In the genomic region with DNA sequence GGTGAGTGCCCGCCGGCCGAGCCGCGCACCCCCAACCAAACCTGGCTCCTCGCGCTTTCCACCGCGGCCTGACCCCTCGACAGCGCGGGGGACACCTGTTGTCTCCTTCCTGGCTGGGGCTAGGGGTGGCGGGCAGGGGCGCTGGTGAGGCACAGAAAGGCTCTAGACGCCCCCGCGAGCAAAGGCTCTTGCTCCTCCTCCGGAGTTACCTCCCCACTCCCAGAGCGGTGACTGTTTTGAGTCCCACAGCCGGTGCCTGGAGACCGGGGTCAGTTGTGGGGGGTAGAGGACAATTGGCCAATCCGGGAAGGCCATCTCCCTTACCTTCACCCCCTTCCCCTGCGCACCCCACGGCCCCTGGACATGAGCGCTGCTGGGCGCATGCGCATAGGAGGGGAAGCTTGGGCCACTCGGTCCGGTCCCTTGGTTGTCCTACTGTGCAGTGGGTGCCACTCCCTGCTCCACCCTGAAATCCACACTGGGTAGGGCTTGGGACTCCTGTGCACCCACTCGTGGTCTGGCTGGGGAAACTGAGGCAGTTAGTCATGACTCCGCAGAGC, we compare ENCODE assay signal across 11 cellular contexts. TPM values are rescaled to one million over a fixed set of nuclear protein-coding genes. Genes with fewer than 3 reads are reported as not detected.
DNase-seq lines count a peak whose midpoint lies in the region; ATAC-seq, FAIRE-seq and TF ChIP-seq lines count a peak whose summit lies in the region.
"Had no signal": no experiment of that assay in that cellular context is flagged by ENCODE, and none has a peak within 500 bp of the region (broad histone marks: within the 10 kb centered on the region; RNA-seq: fewer than 3 reads in every experiment).

No MANE protein-coding gene starts in this region.

- POLR2A ChIA-PET in H1 (lab: Charles Lee; ENCODE audit: partially characterized antibody): interaction anchor here (0.8 kb wide), 1 partner anchor 12 kb away, joined by 3 read pairs; no protein-coding TSS in a partner anchor

- no peak overlapping the region; the same call in 1 of the 2 replicates for H2BK12ac ChIP-seq in H1 (ENCODE audit: low read depth, low read length)

- H3F3A ChIP-seq in Loucy (ENCODE audit: low read depth): no peaks in the 10 kb centered on the region

- peak overlapping the region; percentile 29 for H4K91ac ChIP-seq in H1 (replicated peaks; ENCODE audit: insufficient read length, low read length)

- H3K4me3 ChIP-seq in Loucy (ENCODE audit: low read length, poor library complexity, severe bottlenecking) (peak overlapping the region; percentile 67), H1 (ENCODE audit: extremely low read depth in 1 of 4, insufficient read depth in 2 of 4, low read depth in 3 of 4, low read length in 4 of 4) (peak overlapping the region; percentile 47 to 76 (median 60)), mucosa of rectum (ENCODE audit: low read length in 2 of 2) (peak overlapping the region; percentile 56 to 62), Karpas-422 (ENCODE audit: low read length) (no peak overlapping the region)

- TF ChIP-seq POLR2A in H1 (IDR thresholded peaks at IDR 0.05; ENCODE audit: control extremely low read depth in 1 of 2, low read depth in 2 of 2, low read length in 2 of 2): no peak

- H3K9me2 ChIP-seq in Loucy (replicated peaks; ENCODE audit: low read depth, low read length) (no peaks in the 10 kb centered on the region), Karpas-422 (replicated peaks; ENCODE audit: insufficient read depth, low read length) (no peaks in the 10 kb centered on the region)

- H3K27ac Mint-ChIP-seq in endothelial cell (ENCODE audit: unreplicated experiment): no peak overlapping the region
- H3K27ac Mint-ChIP-seq: IgD-negative memory B cell; naive thymus-derived CD8-positive, alpha-beta T cell had no signal

- H4K8ac ChIP-seq in H1 (ENCODE audit: extremely low read depth, insufficient read depth, low read length): peak overlapping the region; percentile 77

- H3K4me3 Mint-ChIP-seq in endothelial cell (ENCODE audit: unreplicated experiment): no peak overlapping the region

- no peaks in the 10 kb centered on the region for H3K79me1 ChIP-seq in H1 (ENCODE audit: low read depth, low read length)

- H3K23ac ChIP-seq in H1 (ENCODE audit: insufficient read length): no peak overlapping the region

- H3K27me3 ChIP-seq in Loucy (ENCODE audit: insufficient read depth, low read length, poor library complexity, severe bottlenecking) (no peaks in the 10 kb centered on the region), H1 (replicated peaks in 1 of 4; ENCODE audit: control insufficient read depth in 3 of 4, extremely low read depth in 1 of 4, insufficient read depth in 3 of 4, low read length in 3 of 4) (peaks cover 0 to 16% (median 11%) of the 10 kb centered on the region in 4 experiments; a peak in 5 of 7 replicates), mucosa of rectum (ENCODE audit: control insufficient read depth in 2 of 2, insufficient read depth in 2 of 2, low read length in 2 of 2) (peaks cover 4 to 5% of the 10 kb centered on the region in 2 donors), Karpas-422 (ENCODE audit: low read length) (no peaks in the 10 kb centered on the region)

- no peak overlapping the region for H2BK120ac ChIP-seq in H1 (replicated peaks; ENCODE audit: low read depth, low read length)

- H3K9me3 ChIP-seq in Loucy (ENCODE audit: insufficient read depth, low read depth, low read length) (no peaks in the 10 kb centered on the region), H1 (ENCODE audit: insufficient read depth in 2 of 2, low read depth in 1 of 2, low read length in 1 of 2) (no peaks in the 10 kb centered on the region), mucosa of rectum (ENCODE audit: control insufficient read depth in 2 of 2, low read length in 2 of 2) (no peaks in the 10 kb centered on the region), Karpas-422 (ENCODE audit: low read length) (no peaks in the 10 kb centered on the region)

- H4K5ac ChIP-seq in H1 (ENCODE audit: insufficient read length, low read depth, low read length): peak overlapping the region; percentile 55

- H4K20me1 ChIP-seq in Loucy (ENCODE audit: insufficient read depth, low read length, poor library complexity, severe bottlenecking) (no peaks in the 10 kb centered on the region), H1 (replicated peaks in 1 of 2; ENCODE audit: control insufficient read depth in 1 of 2, insufficient read depth in 2 of 2, low read length in 2 of 2) (no peaks in the 10 kb centered on the region), Karpas-422 (ENCODE audit: insufficient read depth, low read depth, low read length) (no peaks in the 10 kb centered on the region)

- peaks cover 57% of the 10 kb centered on the region for H3K4me1 ChIP-seq in Loucy (ENCODE audit: insufficient read depth, low read length, poor library complexity, severe bottlenecking)
- peaks cover 0 to 18% (median 10%) of the 10 kb centered on the region in 4 experiments; a peak in 6 of 7 replicates for H3K4me1 ChIP-seq in H1 (replicated peaks in 1 of 4; ENCODE audit: control insufficient read depth in 3 of 4, insufficient read depth in 4 of 4, low read length in 3 of 4)
- peaks cover 14% of the 10 kb centered on the region in 2 donors for H3K4me1 ChIP-seq in mucosa of rectum (ENCODE audit: control insufficient read depth in 2 of 2, insufficient read depth in 2 of 2, low read length in 2 of 2)
- no peaks in the 10 kb centered on the region for H3K4me1 ChIP-seq in Karpas-422 (ENCODE audit: low read length)

- no peak for FAIRE-seq in H1 (lab: Jason Lieb, UNC)
- FAIRE-seq: G401.6 had no signal

- H3K4me1 Mint-ChIP-seq in endothelial cell (ENCODE audit: unreplicated experiment): peaks cover 8% of the 10 kb centered on the region

- 23% methylated on average over 18 of the region's 31 CpGs; no CpG with 5 or more reads in 1 of the 2 experiments for WGBS in H1 (ENCODE audit: extremely low coverage in 1 of 2, insufficient coverage in 1 of 2, insufficient read length in 1 of 2, insufficient replicate concordance in 2 of 2, low coverage in 1 of 2, low lambda C conversion rate in 2 of 2, missing lambda C conversion rate in 1 of 2), 2 experiments

- no peak for DNase-seq in H1 (ENCODE audit: low read depth in 1 of 2, low spot score in 2 of 2)
- DNase-seq in endothelial cell (ENCODE audit: low spot score): no peak
- DNase-seq in Karpas-422: no peak

- H3K18ac ChIP-seq in H1 (ENCODE audit: extremely low read depth, low read length): peak overlapping the region; percentile 71

- H3K23me2 ChIP-seq in H1 (ENCODE audit: low read depth, low read length): peaks cover 7% of the 10 kb centered on the region; the same call in 1 of the 2 replicates

- no peak; a peak in 1 of 4 replicates for TF ChIP-seq RAD21 in H1 (IDR thresholded peaks at IDR 0.05 in 1 of 2, conservative IDR thresholded peaks at IDR 0.05 in 1 of 2; ENCODE audit: low read depth in 2 of 2, low read length in 2 of 2)

- H3K27me3 Mint-ChIP-seq in endothelial cell (ENCODE audit: unreplicated experiment): peaks cover 6% of the 10 kb centered on the region

- peak overlapping the region; percentile 8 for H3K4ac ChIP-seq in H1 (replicated peaks; ENCODE audit: insufficient read length, low read depth, low read length)

- no peak for ATAC-seq in GM21825 (IDR thresholded peaks at IDR 0.05; ENCODE audit: unreplicated experiment)
- no peak for ATAC-seq in HG03439 (IDR thresholded peaks at IDR 0.05; ENCODE audit: unreplicated experiment)
- ATAC-seq: naive thymus-derived CD8-positive, alpha-beta T cell had no signal

- H3K36me3 Mint-ChIP-seq in endothelial cell (ENCODE audit: low read depth, unreplicated experiment): peaks cover 4% of the 10 kb centered on the region
- H3K36me3 Mint-ChIP-seq: IgD-negative memory B cell; naive thymus-derived CD8-positive, alpha-beta T cell had no signal

- H3K79me2 ChIP-seq in Loucy (ENCODE audit: insufficient read depth, low read length) (no peaks in the 10 kb centered on the region), H1 (ENCODE audit: control insufficient read depth in 1 of 2, insufficient read depth in 2 of 2, low read length in 2 of 2) (no peaks in the 10 kb centered on the region), Karpas-422 (ENCODE audit: low read length) (no peaks in the 10 kb centered on the region)

- no peak overlapping the region for H2AK5ac ChIP-seq in H1 (ENCODE audit: low read depth, low read length)

- H3K4me2 ChIP-seq in Loucy (ENCODE audit: low read depth, low read length, poor library complexity, severe bottlenecking) (peak overlapping the region; percentile 68), H1 (ENCODE audit: insufficient read depth in 1 of 2, low read depth in 2 of 2, low read length in 2 of 2) (peak overlapping the region; percentile 49 to 90), Karpas-422 (ENCODE audit: low read depth, low read length, poor library complexity, severe bottlenecking) (no peak overlapping the region)

- H3K14ac ChIP-seq in H1 (ENCODE audit: insufficient read length): no peak overlapping the region

- peak overlapping the region; percentile 59 for H3K9ac ChIP-seq in Loucy (ENCODE audit: low read depth, low read length, poor library complexity, severe bottlenecking)
- 0 out of 7 replicates have a peak overlapping the region, but pooled peaks of 2 of the 4 experiments have one; percentile 8 to 25 for H3K9ac ChIP-seq in H1 (replicated peaks in 1 of 4; ENCODE audit: extremely low read depth in 1 of 4, low read depth in 3 of 4, low read length in 3 of 4)
- peak overlapping the region in 1 of 2 donors; percentile 68 for H3K9ac ChIP-seq in mucosa of rectum (ENCODE audit: low read depth in 1 of 2, low read length in 2 of 2)
- no peak overlapping the region for H3K9ac ChIP-seq in Karpas-422 (ENCODE audit: low read length)

- peak overlapping the region; percentile 4; the same call in 1 of the 2 replicates for H2BK20ac ChIP-seq in H1 (ENCODE audit: low read length)

- TF ChIP-seq CTCF in 22Rv1 (IDR thresholded peaks at IDR 0.05) (peak; percentile 16; the same call in 1 of the 2 replicates), Loucy (conservative IDR thresholded peaks at IDR 0.05; ENCODE audit: low read length) (no peak), H1 (IDR thresholded peaks at IDR 0.05; ENCODE audit: control extremely low read depth in 1 of 3, insufficient read depth in 1 of 3, low read depth in 1 of 3, low read length in 3 of 3) (peak in 1 of 3 experiments; percentile 0; a peak in 1 of 4 replicates), endothelial cell (IDR thresholded peaks at IDR 0.05; ENCODE audit: unreplicated experiment) (no peak)

- H2AFZ ChIP-seq in Loucy (ENCODE audit: low read length) (no peak overlapping the region), H1 (ENCODE audit: low read length) (peak overlapping the region; percentile 73; the same call in 1 of the 2 replicates), Karpas-422 (ENCODE audit: low read length) (no peak overlapping the region)

- H3K9me3 Mint-ChIP-seq in endothelial cell (ENCODE audit: unreplicated experiment): no peaks in the 10 kb centered on the region
- H3K9me3 Mint-ChIP-seq: IgD-negative memory B cell; naive thymus-derived CD8-positive, alpha-beta T cell had no signal

- H3K27ac ChIP-seq in 22Rv1 (no peak overlapping the region), H1 (ENCODE audit: low read depth, low read length) (no peak overlapping the region), mucosa of rectum (ENCODE audit: low read depth in 2 of 2, low read length in 2 of 2) (peak overlapping the region; percentile 44 to 48), Karpas-422 (ENCODE audit: low read length) (no peak overlapping the region)

- no peak overlapping the region for H2BK15ac ChIP-seq in H1 (ENCODE audit: low read length)

- H3K36me3 ChIP-seq in Loucy (ENCODE audit: insufficient read depth, low read length): no peaks in the 10 kb centered on the region
- H3K36me3 ChIP-seq in H1 (ENCODE audit: control insufficient read depth in 2 of 4, insufficient read depth in 4 of 4, low read length in 3 of 4): no peaks in the 10 kb centered on the region
- no peaks in the 10 kb centered on the region for H3K36me3 ChIP-seq in mucosa of rectum (ENCODE audit: control insufficient read depth in 2 of 2, insufficient read depth in 2 of 2, low read length in 2 of 2)
- H3K36me3 ChIP-seq in Karpas-422 (ENCODE audit: insufficient read depth, low read length): no peaks in the 10 kb centered on the region

- CTCF ChIA-PET in H1 (lab: Charles Lee; ENCODE audit: partially characterized antibody): interaction anchor here (0.5 to 3.3 kb wide), 7 partner anchors 11 to 213 kb away, joined by 3 to 12 read pairs (median 5); no protein-coding TSS in a partner anchor

- H3K56ac ChIP-seq in H1 (replicated peaks; ENCODE audit: insufficient read length, low read depth, low read length): no peak overlapping the region

- H2BK5ac ChIP-seq in H1 (ENCODE audit: low read depth, low read length): no peak overlapping the region; the same call in 1 of the 2 replicates

- no peak for TF ChIP-seq EP300 in H1 (IDR thresholded peaks at IDR 0.05; ENCODE audit: borderline replicate concordance in 1 of 2, low read depth in 2 of 2, low read length in 2 of 2)

RNA-seq across cellular contexts. Expression of a gene that starts 0.6 kb away (rescaled TPM):
- total RNA-seq in H1 (2021; fragmentation: NEBNext Ultra II Directional; extraction: Animal tissue kit (Norgen Biotek cat#: 25700)): 5.4 and 5.9 TPM in 2 replicates
- polyA plus RNA-seq in H1 (2011; rRNA removed): 11.7 and 15.6 TPM in 2 replicates
- 7.5 TPM for polyA plus RNA-seq in H1 (2011; cell fraction: cytosol; rRNA removed)
- polyA plus RNA-seq in H1 (2011; cell fraction: nucleus; rRNA removed): 7.6 TPM
- 2.1 to 6.2 TPM (median 5.1 TPM) in 4 replicates for polyA plus RNA-seq in H1 (2012, experiment 1 of 2)
- polyA plus RNA-seq in H1 (2012, experiment 2 of 2): 5.3 TPM
- polyA plus RNA-seq in H1 (2013, experiment 1 of 2): 9.0 TPM
- polyA plus RNA-seq in H1 (2013, experiment 2 of 2): 9.3 TPM
- 0.22 and 0.57 TPM in 2 replicates for polyA minus RNA-seq in H1 (2011; rRNA and poly(A)+ RNA removed)
- polyA minus RNA-seq in H1 (2011; cell fraction: cytosol; rRNA and poly(A)+ RNA removed): 4.1 TPM
- 2.8 TPM for polyA minus RNA-seq in H1 (2011; cell fraction: nucleus; rRNA and poly(A)+ RNA removed)
- total RNA-seq in endothelial cell (ENCODE audit: unreplicated experiment): not detected
- total RNA-seq in Karpas-422 (2014; rRNA removed; shearing (Covaris generic); ENCODE audit: low replicate concordance): not detected in 2 replicates
- total RNA-seq: naive thymus-derived CD8-positive, alpha-beta T cell had no signal
- polyA plus RNA-seq: IgD-negative memory B cell had no signal

RNA-seq across cellular contexts. Expression of a gene that starts 6.9 kb away (rescaled TPM):
- not detected in 2 replicates for total RNA-seq in H1 (2021; fragmentation: NEBNext Ultra II Directional; extraction: Animal tissue kit (Norgen Biotek cat#: 25700))
- polyA plus RNA-seq in H1 (2011; rRNA removed): 0.03 and 0.09 TPM in 2 replicates
- polyA plus RNA-seq in H1 (2011; cell fraction: cytosol; rRNA removed): 0.05 TPM
- polyA plus RNA-seq in H1 (2011; cell fraction: nucleus; rRNA removed): 0.10 TPM
- 0.05 TPM in 2 of 4 replicates, not detected in the others for polyA plus RNA-seq in H1 (2012, experiment 1 of 2)
- not detected for polyA plus RNA-seq in H1 (2012, experiment 2 of 2)
- polyA plus RNA-seq in H1 (2013, experiment 1 of 2): not detected
- polyA plus RNA-seq in H1 (2013, experiment 2 of 2): 0.04 TPM
- polyA minus RNA-seq in H1 (2011; rRNA and poly(A)+ RNA removed): 0.05 TPM in 1 of 2 replicates, not detected in the other
- polyA minus RNA-seq in H1 (2011; cell fraction: cytosol; rRNA and poly(A)+ RNA removed): not detected
- polyA minus RNA-seq in H1 (2011; cell fraction: nucleus; rRNA and poly(A)+ RNA removed): not detected
- total RNA-seq in endothelial cell (ENCODE audit: unreplicated experiment): not detected
- total RNA-seq in Karpas-422 (2014; rRNA removed; shearing (Covaris generic); ENCODE audit: low replicate concordance): not detected in 2 replicates
- polyA plus RNA-seq: IgD-negative memory B cell had no signal

RNA-seq across cellular contexts. Expression of a gene that starts 34.2 kb away (rescaled TPM):
- total RNA-seq in H1 (2021; fragmentation: NEBNext Ultra II Directional; extraction: Animal tissue kit (Norgen Biotek cat#: 25700)): not detected in 2 replicates
- polyA plus RNA-seq in H1 (2011; rRNA removed): not detected in 2 replicates
- polyA plus RNA-seq in H1 (2011; cell fraction: cytosol; rRNA removed): not detected
- not detected for polyA plus RNA-seq in H1 (2011; cell fraction: nucleus; rRNA removed)
- not detected in 4 replicates for polyA plus RNA-seq in H1 (2012, experiment 1 of 2)
- not detected for polyA plus RNA-seq in H1 (2012, experiment 2 of 2)
- polyA plus RNA-seq in H1 (2013, experiment 1 of 2): not detected
- polyA plus RNA-seq in H1 (2013, experiment 2 of 2): not detected
- not detected in 2 replicates for polyA minus RNA-seq in H1 (2011; rRNA and poly(A)+ RNA removed)
- not detected for polyA minus RNA-seq in H1 (2011; cell fraction: cytosol; rRNA and poly(A)+ RNA removed)
- not detected for polyA minus RNA-seq in H1 (2011; cell fraction: nucleus; rRNA and poly(A)+ RNA removed)
- not detected for total RNA-seq in endothelial cell (ENCODE audit: unreplicated experiment)
- total RNA-seq in Karpas-422 (2014; rRNA removed; shearing (Covaris generic); ENCODE audit: low replicate concordance): not detected in 2 replicates
- total RNA-seq: naive thymus-derived CD8-positive, alpha-beta T cell had no signal
- polyA plus RNA-seq: IgD-negative memory B cell; naive thymus-derived CD8-positive, alpha-beta T cell had no signal

RNA-seq across cellular contexts. Expression of a gene that starts 48.8 kb away (rescaled TPM):
- 23.0 and 24.3 TPM in 2 replicates for total RNA-seq in H1 (2021; fragmentation: NEBNext Ultra II Directional; extraction: Animal tissue kit (Norgen Biotek cat#: 25700))
- polyA plus RNA-seq in H1 (2011; rRNA removed): 12.7 and 19.1 TPM in 2 replicates
- polyA plus RNA-seq in H1 (2011; cell fraction: cytosol; rRNA removed): 14.3 TPM
- 44.2 TPM for polyA plus RNA-seq in H1 (2011; cell fraction: nucleus; rRNA removed)
- polyA plus RNA-seq in H1 (2012, experiment 1 of 2): 11.1 to 14.1 TPM (median 13.0 TPM) in 4 replicates
- 6.2 TPM for polyA plus RNA-seq in H1 (2012, experiment 2 of 2)
- polyA plus RNA-seq in H1 (2013, experiment 1 of 2): 10.8 TPM
- 8.9 TPM for polyA plus RNA-seq in H1 (2013, experiment 2 of 2)
- polyA minus RNA-seq in H1 (2011; rRNA and poly(A)+ RNA removed): 34.3 and 34.8 TPM in 2 replicates
- 19.7 TPM for polyA minus RNA-seq in H1 (2011; cell fraction: cytosol; rRNA and poly(A)+ RNA removed)
- polyA minus RNA-seq in H1 (2011; cell fraction: nucleus; rRNA and poly(A)+ RNA removed): 50.7 TPM
- 25.4 TPM for total RNA-seq in endothelial cell (ENCODE audit: unreplicated experiment)
- total RNA-seq in Karpas-422 (2014; rRNA removed; shearing (Covaris generic); ENCODE audit: low replicate concordance): 18.9 and 25.6 TPM in 2 replicates

Comparison
In these comparisons a context has a peak if more than half of its experiments do, and no peak if none do; other contexts are left out.
1. H3K27ac ChIP-seq: peak in mucosa of rectum (2 of 2); none in 22Rv1 (single experiment), H1 (single experiment) and Karpas-422 (single experiment).